Comparison of ENCODE assay signal across 40 cellular contexts in genomic region chr3:103089758-103090157, GRCh38.
"Had no signal": no experiment of that assay in that cellular context is flagged by ENCODE, and none has a peak within 500 bp of the region (broad histone marks: within the 10 kb centered on the region; RNA-seq: fewer than 3 reads in every experiment).

No MANE protein-coding gene starts in this region.

- H3K4me1 Mint-ChIP-seq: activated naive CD4-positive, alpha-beta T cell treated with anti-CD3 and anti-CD28 coated beads, Interleukin-2, amount 10 ng/mL, durations not matched to agents 7 days and 5 days; activated naive CD4-positive, alpha-beta T cell treated with anti-CD3 and anti-CD28 coated beads, Interleukin-2, amount 50 U/mL, for 24 hours; activated naive CD8-positive, alpha-beta T cell treated with anti-CD3 and anti-CD28 coated beads for 36 hours; activated naive CD8-positive, alpha-beta T cell treated with anti-CD3 and anti-CD28 coated beads, Interleukin-2, amount 10 ng/mL, durations not matched to agents 7 days and 5 days; activated naive CD8-positive, alpha-beta T cell treated with anti-CD3 and anti-CD28 coated beads, Interleukin-2, amount 50 U/mL, for 24 hours; activated T-helper 17 cell treated with anti-CD3 and anti-CD28 coated beads, Interleukin-2, amount 50 U/mL, for 72 hours; brain; central memory CD8-positive, alpha-beta T cell had no signal

- H3K36me3 Mint-ChIP-seq: activated naive CD4-positive, alpha-beta T cell treated with anti-CD3 and anti-CD28 coated beads, Interleukin-2, amount 10 ng/mL, durations not matched to agents 7 days and 5 days; activated naive CD4-positive, alpha-beta T cell treated with anti-CD3 and anti-CD28 coated beads, Interleukin-2, amount 50 U/mL, for 24 hours; activated naive CD4-positive, alpha-beta T cell treated with anti-CD3 and anti-CD28 coated beads, Interleukin-2, amount 50 U/mL, for 72 hours; activated naive CD8-positive, alpha-beta T cell; activated naive CD8-positive, alpha-beta T cell treated with anti-CD3 and anti-CD28 coated beads for 36 hours; activated naive CD8-positive, alpha-beta T cell treated with anti-CD3 and anti-CD28 coated beads, Interleukin-2, amount 10 ng/mL, durations not matched to agents 7 days and 5 days; brain had no signal

- H3K9me3 ChIP-seq: adrenal gland, body of pancreas had no signal

- H3K9me3 Mint-ChIP-seq: activated naive CD4-positive, alpha-beta T cell treated with anti-CD3 and anti-CD28 coated beads, Interleukin-2, amount 10 ng/mL, durations not matched to agents 7 days and 5 days; activated naive CD4-positive, alpha-beta T cell treated with anti-CD3 and anti-CD28 coated beads, Interleukin-2, amount 50 U/mL, for 24 hours; activated T-helper 1 cell treated with anti-CD3 and anti-CD28 coated beads, Interleukin-12 subunit alpha, Interleukin-12 subunit beta, Interleukin-2, Interleukin-4 antibody, amounts not matched to agents 30 ng/mL and 10 ng/mL and 1 ng/mL, durations not matched to agents 14 hours and 24 hours and 36 hours had no signal

- ATAC-seq: activated naive CD4-positive, alpha-beta T cell treated with anti-CD3 and anti-CD28 coated beads, Interleukin-2, amount 50 U/mL, for 72 hours; activated naive CD8-positive, alpha-beta T cell treated with anti-CD3 and anti-CD28 coated beads, Interleukin-2, amount 50 U/mL, for 24 hours; activated T-cell treated with anti-CD3 and anti-CD28 coated beads, Interleukin-2, amount 50 U/mL, for 4 hours; activated T-cell treated with anti-CD3 and anti-CD28 coated beads, Interleukin-2, amount 50 U/mL, for 72 hours; activated T-helper 17 cell treated with anti-CD3 and anti-CD28 coated beads, Interleukin-2, amount 50 U/mL, for 72 hours; body of pancreas had no signal

- H3K27ac ChIP-seq: adrenal gland, ascending aorta, body of pancreas, brain microvascular endothelial cell, breast epithelium, cardiac muscle cell had no signal

- H3K36me3 ChIP-seq: adrenal gland, ascending aorta, brain microvascular endothelial cell, breast epithelium, cardiac muscle cell had no signal

- H3K4me3 Mint-ChIP-seq: activated naive CD4-positive, alpha-beta T cell treated with anti-CD3 and anti-CD28 coated beads for 36 hours; activated naive CD4-positive, alpha-beta T cell treated with anti-CD3 and anti-CD28 coated beads, Interleukin-2, amount 10 ng/mL, durations not matched to agents 7 days and 5 days; activated naive CD4-positive, alpha-beta T cell treated with anti-CD3 and anti-CD28 coated beads, Interleukin-2, amount 50 U/mL, for 24 hours; activated naive CD8-positive, alpha-beta T cell; activated naive CD8-positive, alpha-beta T cell treated with anti-CD3 and anti-CD28 coated beads for 36 hours; activated naive CD8-positive, alpha-beta T cell treated with anti-CD3 and anti-CD28 coated beads, Interleukin-2, amount 10 ng/mL, durations not matched to agents 7 days and 5 days; activated naive CD8-positive, alpha-beta T cell treated with anti-CD3 and anti-CD28 coated beads, Interleukin-2, amount 50 U/mL, for 24 hours; activated T-cell treated with anti-CD3 and anti-CD28 coated beads, Interleukin-2, amount 50 U/mL, for 24 hours; activated T-cell treated with anti-CD3 and anti-CD28 coated beads, Interleukin-2, amount 50 U/mL, for 4 hours; activated T-cell treated with anti-CD3 and anti-CD28 coated beads, Interleukin-2, amount 50 U/mL, for 72 hours; activated T-helper 1 cell treated with anti-CD3 and anti-CD28 coated beads, Interleukin-12 subunit alpha, Interleukin-12 subunit beta, Interleukin-2, Interleukin-4 antibody, amounts not matched to agents 30 ng/mL and 10 ng/mL and 1 ng/mL, durations not matched to agents 14 hours and 24 hours and 36 hours; activated T-helper 17 cell treated with anti-CD3 and anti-CD28 coated beads, Interleukin-2, amount 50 U/mL, for 72 hours; brain; central memory CD8-positive, alpha-beta T cell had no signal

- H3K27me3 ChIP-seq: adrenal gland, ascending aorta, body of pancreas, brain microvascular endothelial cell, breast epithelium, cardiac muscle cell had no signal

- H3K4me1 ChIP-seq: adrenal gland, ascending aorta, breast epithelium had no signal

- FAIRE-seq: astrocyte, bronchial epithelial cell had no signal

- H3K27ac Mint-ChIP-seq: activated naive CD4-positive, alpha-beta T cell treated with anti-CD3 and anti-CD28 coated beads for 36 hours; activated naive CD4-positive, alpha-beta T cell treated with anti-CD3 and anti-CD28 coated beads, Interleukin-2, amount 10 ng/mL, durations not matched to agents 7 days and 5 days; activated naive CD4-positive, alpha-beta T cell treated with anti-CD3 and anti-CD28 coated beads, Interleukin-2, amount 50 U/mL, for 24 hours; activated naive CD4-positive, alpha-beta T cell treated with anti-CD3 and anti-CD28 coated beads, Interleukin-2, amount 50 U/mL, for 72 hours; activated naive CD8-positive, alpha-beta T cell; activated naive CD8-positive, alpha-beta T cell treated with anti-CD3 and anti-CD28 coated beads for 36 hours; activated naive CD8-positive, alpha-beta T cell treated with anti-CD3 and anti-CD28 coated beads, Interleukin-2, amount 10 ng/mL, durations not matched to agents 7 days and 5 days; activated naive CD8-positive, alpha-beta T cell treated with anti-CD3 and anti-CD28 coated beads, Interleukin-2, amount 50 U/mL, for 24 hours; activated T-cell treated with anti-CD3 and anti-CD28 coated beads, Interleukin-2, amount 50 U/mL, for 24 hours; activated T-cell treated with anti-CD3 and anti-CD28 coated beads, Interleukin-2, amount 50 U/mL, for 72 hours; activated T-helper 1 cell treated with anti-CD3 and anti-CD28 coated beads, Interleukin-12 subunit alpha, Interleukin-12 subunit beta, Interleukin-2, Interleukin-4 antibody, amounts not matched to agents 30 ng/mL and 10 ng/mL and 1 ng/mL, durations not matched to agents 14 hours and 24 hours and 36 hours; activated T-helper 17 cell treated with anti-CD3 and anti-CD28 coated beads, Interleukin-2, amount 50 U/mL, for 72 hours; activated T-helper 2 cell treated with anti-CD3 and anti-CD28 coated beads, Interferon-gamma antibody, Interleukin-2, Interleukin-4, amounts not matched to agents 10 μg/mL and 5 μg/mL and 100 μg/mL, durations not matched to agents 14 hours and 24 hours and 36 hours; brain had no signal

- H3K4me3 ChIP-seq: adrenal gland, ascending aorta, body of pancreas, breast epithelium, cardiac muscle cell had no signal

- DNase-seq: activated effector memory CD4-positive, alpha-beta T cell treated with anti-CD3 and anti-CD28 coated beads, Interleukin-2, amount 50 U/mL, for 16 hours; activated effector memory CD4-positive, alpha-beta T cell treated with Interleukin-2 at 50 U/mL for 16 hours; activated gamma-delta T cell; activated gamma-delta T cell treated with Interleukin-2 at 50 U/mL for 16 hours; activated naive CD4-positive, alpha-beta T cell; activated naive CD4-positive, alpha-beta T cell treated with anti-CD3 and anti-CD28 coated beads for 36 hours; activated naive CD4-positive, alpha-beta T cell treated with anti-CD3 and anti-CD28 coated beads, Interleukin-2, amount 10 ng/mL, durations not matched to agents 7 days and 5 days; activated naive CD4-positive, alpha-beta T cell treated with anti-CD3 and anti-CD28 coated beads, Interleukin-2, amount 50 U/mL, for 16 hours; activated naive CD4-positive, alpha-beta T cell treated with Interleukin-2 at 50 U/mL for 16 hours; activated naive CD8-positive, alpha-beta T cell treated with anti-CD3 and anti-CD28 coated beads for 36 hours; activated naive CD8-positive, alpha-beta T cell treated with anti-CD3 and anti-CD28 coated beads, Interleukin-2, amount 10 ng/mL, durations not matched to agents 7 days and 5 days; activated naive CD8-positive, alpha-beta T cell treated with anti-CD3 and anti-CD28 coated beads, Interleukin-2, amount 50 U/mL, for 24 hours; activated T-cell treated with anti-CD3 and anti-CD28 coated beads, Interleukin-2, amount 50 U/mL, for 1 hour; activated T-cell treated with anti-CD3 and anti-CD28 coated beads, Interleukin-2, amount 50 U/mL, for 24 hours; activated T-cell treated with anti-CD3 and anti-CD28 coated beads, Interleukin-2, amount 50 U/mL, for 4 hours; activated T-cell treated with anti-CD3 and anti-CD28 coated beads, Interleukin-2, amount 50 U/mL, for 48 hours; activated T-cell treated with anti-CD3 and anti-CD28 coated beads, Interleukin-2, amount 50 U/mL, for 72 hours; adrenal gland; amniotic stem cell; amygdala; anterior cingulate cortex; aorta; body of pancreas; brain microvascular endothelial cell; caudate nucleus; central memory CD4-positive, alpha-beta T cell; cerebellar nuclear complex had no signal

- H3K27me3 Mint-ChIP-seq: activated naive CD4-positive, alpha-beta T cell treated with anti-CD3 and anti-CD28 coated beads, Interleukin-2, amount 10 ng/mL, durations not matched to agents 7 days and 5 days; activated naive CD4-positive, alpha-beta T cell treated with anti-CD3 and anti-CD28 coated beads, Interleukin-2, amount 50 U/mL, for 24 hours; activated naive CD8-positive, alpha-beta T cell; activated naive CD8-positive, alpha-beta T cell treated with anti-CD3 and anti-CD28 coated beads for 36 hours; activated naive CD8-positive, alpha-beta T cell treated with anti-CD3 and anti-CD28 coated beads, Interleukin-2, amount 10 ng/mL, durations not matched to agents 7 days and 5 days; activated naive CD8-positive, alpha-beta T cell treated with anti-CD3 and anti-CD28 coated beads, Interleukin-2, amount 50 U/mL, for 24 hours; activated T-cell treated with anti-CD3 and anti-CD28 coated beads, Interleukin-2, amount 50 U/mL, for 24 hours; activated T-helper 17 cell treated with anti-CD3 and anti-CD28 coated beads, Interleukin-2, amount 50 U/mL, for 72 hours; brain; central memory CD8-positive, alpha-beta T cell had no signal
